ENCODE assay signal across 8 cellular contexts in the genomic region with DNA sequence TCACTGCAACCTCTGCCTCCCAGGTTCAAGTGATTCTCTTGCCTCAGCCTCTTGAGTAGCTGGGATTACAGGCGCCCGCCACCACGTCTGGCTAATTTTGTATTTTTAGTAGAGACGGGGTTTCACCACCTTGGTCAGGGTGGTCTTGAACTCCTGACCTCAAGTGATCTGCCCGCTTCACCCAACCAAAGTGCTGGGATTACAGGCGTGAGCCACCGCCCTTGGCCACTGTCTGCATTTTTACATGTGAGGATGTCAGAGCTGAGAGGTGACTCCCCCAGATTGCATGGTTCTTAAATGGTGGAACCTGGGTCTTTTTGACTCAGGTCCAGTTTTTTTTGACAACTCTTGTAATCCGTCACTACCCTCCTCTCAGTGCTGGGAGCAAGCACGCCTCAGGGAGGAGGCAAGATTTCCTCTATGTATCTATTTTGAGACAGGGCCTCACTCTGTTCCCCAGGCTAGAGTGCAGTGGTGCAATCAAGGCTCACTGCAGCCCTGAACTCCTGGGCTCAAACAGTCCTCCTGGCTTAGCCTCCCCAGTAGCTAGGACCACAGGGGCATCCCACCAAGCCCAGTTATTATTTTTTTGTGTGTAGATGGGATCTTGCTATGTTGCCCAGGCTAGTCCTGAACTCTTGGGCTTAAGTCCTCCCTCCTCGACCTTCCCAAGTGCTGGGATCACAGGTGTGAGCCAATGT. TPM values are rescaled to one million over a fixed set of nuclear protein-coding genes. Genes with fewer than 3 reads are reported as not detected.
DNase-seq lines count a peak whose midpoint lies in the region; TF ChIP-seq lines count a peak whose summit lies in the region.
"Had no signal": no experiment of that assay in that cellular context is flagged by ENCODE, and none has a peak within 500 bp of the region (broad histone marks: within the 10 kb centered on the region; RNA-seq: fewer than 3 reads in every experiment).

No MANE protein-coding gene starts in this region.

- H3K27me3 Mint-ChIP-seq in HFFc6 (ENCODE audit: insufficient read depth), result peaks cover 14% of the 10 kb centered on the region
- H3K27me3 Mint-ChIP-seq in activated CD4-positive, alpha-beta memory T cell treated with anti-CD3 and anti-CD28 coated beads for 36 hours, result no peaks in the 10 kb centered on the region

- H3K4me3 Mint-ChIP-seq in HFFc6, result peak overlapping the region; percentile 99
- H3K4me3 Mint-ChIP-seq in activated CD4-positive, alpha-beta memory T cell treated with anti-CD3 and anti-CD28 coated beads for 36 hours, result peak overlapping the region; percentile 99

- peaks cover 7% of the 10 kb centered on the region; the same call in 1 of the 2 replicates for H3K9me3 Mint-ChIP-seq in HFFc6
- no peaks in the 10 kb centered on the region for H3K9me3 Mint-ChIP-seq in activated CD4-positive, alpha-beta memory T cell treated with anti-CD3 and anti-CD28 coated beads for 36 hours

- 89 to 98% (median 95%) methylated on average over 10 of the region's 10 CpGs for WGBS in stomach, 5 donors

- H3K27ac Mint-ChIP-seq in HFFc6, result peak overlapping the region; percentile 97
- H3K27ac Mint-ChIP-seq in activated CD4-positive, alpha-beta memory T cell treated with anti-CD3 and anti-CD28 coated beads for 36 hours, result peak overlapping the region; percentile 100

- H3K27ac ChIP-seq in stomach, result peak overlapping the region; percentile 89 to 98 (median 96)

- intact Hi-C loops in activated CD4-positive, alpha-beta memory T cell treated with anti-CD3 and anti-CD28 coated beads for 36 hours (cut with micrococcal nuclease), result loop anchor here (2.0 kb wide), 2 partner anchors 21 to 37 kb away; a partner anchor contains a TSS
- intact Hi-C loops in stomach (cut with DNase I; ENCODE audit: low total_unique reads) (no loop called here), head of caudate nucleus (cut with DNase I) (loop anchor here (5.0 kb wide), 1 partner anchor 36 kb away; no protein-coding TSS in a partner anchor)

- peaks cover 3% of the 10 kb centered on the region for H3K4me1 ChIP-seq in iPS-15b (ENCODE audit: control insufficient read depth, insufficient read depth, low read length)
- peaks cover 37 to 62% (median 46%) of the 10 kb centered on the region in 4 donors for H3K4me1 ChIP-seq in stomach

- peak overlapping the region; percentile 96 for H3K9ac ChIP-seq in iPS-15b (ENCODE audit: low read depth, low read length)

- H3K36me3 ChIP-seq in iPS-15b (ENCODE audit: control insufficient read depth, insufficient read depth, low read length), result peaks cover 43% of the 10 kb centered on the region
- peaks cover 27 to 67% (median 60%) of the 10 kb centered on the region in 4 donors for H3K36me3 ChIP-seq in stomach

- H3K36me3 Mint-ChIP-seq in HFFc6 (ENCODE audit: low read depth), result peaks cover 60% of the 10 kb centered on the region
- peaks cover 53% of the 10 kb centered on the region for H3K36me3 Mint-ChIP-seq in activated CD4-positive, alpha-beta memory T cell treated with anti-CD3 and anti-CD28 coated beads for 36 hours

- H3K4me3 ChIP-seq in iPS-15b (ENCODE audit: low read depth, low read length), result peak overlapping the region; percentile 97
- peak overlapping the region; percentile 82 to 98 (median 92) for H3K4me3 ChIP-seq in stomach

- no peaks in the 10 kb centered on the region for H3K9me3 ChIP-seq in iPS-15b (ENCODE audit: control insufficient read depth, insufficient read depth, low read length)
- no peaks in the 10 kb centered on the region for H3K9me3 ChIP-seq in stomach

- H3K4me1 Mint-ChIP-seq in HFFc6 (ENCODE audit: low read depth), result peaks cover 46% of the 10 kb centered on the region
- H3K4me1 Mint-ChIP-seq in activated CD4-positive, alpha-beta memory T cell treated with anti-CD3 and anti-CD28 coated beads for 36 hours (ENCODE audit: low read depth), result peaks cover 35% of the 10 kb centered on the region

- POLR2A ChIA-PET in activated CD4-positive, alpha-beta memory T cell treated with anti-CD3 and anti-CD28 coated beads for 36 hours (lab: Charles Lee), result interaction anchor here (0.6 to 5.3 kb wide), 3 partner anchors 14 to 168 kb away, joined by 3 to 107 read pairs (median 14); a partner anchor contains a TSS

- CTCF ChIA-PET in activated CD4-positive, alpha-beta memory T cell treated with anti-CD3 and anti-CD28 coated beads for 36 hours (lab: Charles Lee), result interaction anchor here (0.7 kb wide), 1 partner anchor 14 kb away, joined by 3 read pairs; no protein-coding TSS in a partner anchor

- TF ChIP-seq CTCF in HFFc6 (IDR thresholded peaks at IDR 0.05) (no peak), stomach (IDR thresholded peaks at IDR 0.05) (no peak)

- TF ChIP-seq EP300 in stomach (IDR thresholded peaks at IDR 0.05), result no peak

- no peak for TF ChIP-seq POLR2A in stomach (IDR thresholded peaks at IDR 0.05)

- no peaks in the 10 kb centered on the region for H3K27me3 ChIP-seq in iPS-15b (ENCODE audit: control insufficient read depth, insufficient read depth, low read length)
- no peaks in the 10 kb centered on the region for H3K27me3 ChIP-seq in stomach

- DNase-seq in HFFc6 (no peak), stomach (no peak), head of caudate nucleus (no peak), cerebellar nuclear complex (lab: John Stamatoyannopoulos, UW) (no peak)
- DNase-seq in activated CD4-positive, alpha-beta memory T cell treated with anti-CD3 and anti-CD28 coated beads for 36 hours, result no peak
- DNase-seq in activated CD4-positive, CD25-positive, alpha-beta regulatory T cell treated with anti-CD3 and anti-CD28 coated beads, Interleukin-2, amount 50 U/mL, for 72 hours, result no peak

RNA-seq across cellular contexts. Expression of a gene that starts 1.2 kb away (rescaled TPM):
- total RNA-seq in HFFc6 (2021; fragmentation: NEBNext Ultra II Directional; extraction: Animal tissue kit (Norgen Biotek cat#: 25700)), result 100 to 1,000 TPM; 111 to 154 (median 133) TPM
- total RNA-seq in activated CD4-positive, alpha-beta memory T cell treated with anti-CD3 and anti-CD28 coated beads for 36 hours, result 100 to 1,000 TPM; 209 to 223 TPM
- total RNA-seq in stomach, result 100 to 1,000 TPM in 2 of 5 donors, 10 to 100 TPM in 3; 45.2 to 184 (median 86.2) TPM
- 10 to 100 TPM; 63.7 to 97.1 (median 68.9) TPM for polyA plus RNA-seq in stomach

RNA-seq across cellular contexts. Expression of a gene that starts 6.6 kb away (rescaled TPM):
- 100 to 1,000 TPM; 125 to 148 (median 140) TPM for total RNA-seq in HFFc6 (2021; fragmentation: NEBNext Ultra II Directional; extraction: Animal tissue kit (Norgen Biotek cat#: 25700))
- 10 to 100 TPM; 25.8 to 25.9 TPM for total RNA-seq in activated CD4-positive, alpha-beta memory T cell treated with anti-CD3 and anti-CD28 coated beads for 36 hours
- 10 to 100 TPM in 3 of 5 donors, 1 to 10 TPM in 2; 4.7 to 44.3 (median 14.7) TPM for total RNA-seq in stomach
- 10 to 100 TPM; 23.8 to 50.0 (median 26.2) TPM for polyA plus RNA-seq in stomach

RNA-seq across cellular contexts. Expression of a gene that starts 15.8 kb away (rescaled TPM):
- total RNA-seq in HFFc6 (2021; fragmentation: NEBNext Ultra II Directional; extraction: Animal tissue kit (Norgen Biotek cat#: 25700)), result 1 to 10 TPM; 3.2 to 3.6 (median 3.5) TPM
- 1 to 10 TPM; 1.5 to 2.0 TPM for total RNA-seq in activated CD4-positive, alpha-beta memory T cell treated with anti-CD3 and anti-CD28 coated beads for 36 hours
- total RNA-seq in stomach, result 10 to 100 TPM in 1 of 5 donors, under 1 TPM in 1, not detected in 3; 0.73 to 22.6 TPM
- 1 to 10 TPM; 2.0 to 4.3 (median 4.1) TPM for polyA plus RNA-seq in stomach

RNA-seq across cellular contexts. Expression of a gene that starts 21.2 kb away (rescaled TPM):
- 10 to 100 TPM; 19.3 to 26.2 (median 21.7) TPM for total RNA-seq in HFFc6 (2021; fragmentation: NEBNext Ultra II Directional; extraction: Animal tissue kit (Norgen Biotek cat#: 25700))
- total RNA-seq in activated CD4-positive, alpha-beta memory T cell treated with anti-CD3 and anti-CD28 coated beads for 36 hours, result 10 to 100 TPM; 17.8 to 18.5 TPM
- 10 to 100 TPM in 3 of 5 donors, 1 to 10 TPM in 2; 2.9 to 44.6 (median 25.9) TPM for total RNA-seq in stomach
- polyA plus RNA-seq in stomach, result 10 to 100 TPM in 1 of 3 donors, 1 to 10 TPM in 2; 4.9 to 21.7 (median 9.0) TPM

RNA-seq across cellular contexts. Expression of a gene that starts 21.9 kb away (rescaled TPM):
- under 1 TPM in 1 of 6 experiments, not detected in 5; 0.31 TPM for total RNA-seq in HFFc6 (2021; fragmentation: NEBNext Ultra II Directional; extraction: Animal tissue kit (Norgen Biotek cat#: 25700))
- not detected for total RNA-seq in activated CD4-positive, alpha-beta memory T cell treated with anti-CD3 and anti-CD28 coated beads for 36 hours
- 1 to 10 TPM in 1 of 5 donors, under 1 TPM in 1, not detected in 3; 0.43 to 2.4 TPM for total RNA-seq in stomach
- polyA plus RNA-seq in stomach, result 1 to 10 TPM in 1 of 3 donors, under 1 TPM in 2; 0.25 to 1.5 (median 0.31) TPM
- total RNA-seq: fibroblast of villous mesenchyme had no signal
